Comparison of ENCODE assay signal across 1 cellular context in genomic region chr4:110164856-110165255, GRCh38.
TF ChIP-seq lines count a peak whose summit lies in the region.

No MANE protein-coding gene starts in this region.

TF ChIP-seq in endothelial cell of umbilical vein, 7 proteins besides CTCF, POLR2A, EP300 and RAD21 (continued from another document):
- TF ChIP-seq EZH2 (IDR thresholded peaks at IDR 0.05; ENCODE audit: borderline replicate concordance, low read depth, low read length, severe bottlenecking): no peak
